Comparison of ENCODE assay signal across 26 cellular contexts in the genomic region with DNA sequence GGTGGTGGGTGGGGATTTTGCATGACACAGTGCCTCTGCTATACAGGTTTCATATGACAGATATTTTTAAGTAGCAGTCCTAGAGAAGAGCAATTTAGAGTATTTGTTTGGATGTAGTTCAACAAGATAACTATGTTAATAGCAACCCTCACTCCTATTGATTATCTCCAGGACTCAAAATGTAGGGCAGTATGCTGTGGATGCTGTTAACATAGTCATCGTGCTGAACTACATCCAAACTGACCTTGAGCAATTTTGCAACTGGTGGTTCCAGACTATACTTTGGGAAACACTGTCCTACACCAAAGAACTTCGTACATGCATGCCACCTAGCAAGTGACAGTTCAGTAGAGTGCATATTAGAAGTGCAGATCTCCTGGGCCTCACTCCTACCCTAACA.
"Had no signal": no experiment of that assay in that cellular context is flagged by ENCODE, and none has a peak within 500 bp of the region (broad histone marks: within the 10 kb centered on the region; RNA-seq: fewer than 3 reads in every experiment).

No MANE protein-coding gene starts in this region.

- DNase-seq: activated CD4-positive, alpha-beta T cell treated with anti-CD3 and anti-CD28 coated beads for 48 hours; activated CD4-positive, alpha-beta T cell treated with anti-CD3 and anti-CD28 coated beads, Interleukin-2, amount 50 U/mL, for 4 hours; activated CD4-positive, CD25-positive, alpha-beta regulatory T cell treated with anti-CD3 and anti-CD28 coated beads, Interleukin-2, amount 50 U/mL, for 72 hours; activated CD8-positive, alpha-beta memory T cell treated with anti-CD3 and anti-CD28 coated beads, Interleukin-2, amount 50 U/mL, for 48 hours; activated CD8-positive, alpha-beta T cell treated with anti-CD3 and anti-CD28 coated beads, Interleukin-2, amount 10 ng/mL, durations not matched to agents 7 days and 5 days; activated naive CD4-positive, alpha-beta T cell; activated T-cell treated with anti-CD3 and anti-CD28 coated beads, Interleukin-2, amount 50 U/mL, for 1 hour; aorta; body of pancreas; NCI-H1092; NCI-H1417; NCI-H1930; NCI-H2171; NCI-H2227 treated with DMSO at 0.1 percent for 48 hours; NCI-H446 treated with DMSO at 0.1 percent for 48 hours; NCI-H524 treated with DMSO at 0.1 percent for 48 hours; NCI-H82; PC-3; SIG-M5; T-helper 17 cell; T-helper 9 cell had no signal

- H3K9ac ChIP-seq: KMS-11 had no signal

- ATAC-seq: activated CD8-positive, alpha-beta T cell treated with anti-CD3 and anti-CD28 coated beads, Interleukin-2, amount 10 ng/mL, durations not matched to agents 7 days and 5 days; body of pancreas; PC-3; T-helper 17 cell; WTC11 had no signal

- H3K36me3 Mint-ChIP-seq: activated naive CD4-positive, alpha-beta T cell treated with anti-CD3 and anti-CD28 coated beads, Interleukin-2, amount 50 U/mL, for 24 hours had no signal

- H3K9me3 ChIP-seq: body of pancreas had no signal

- H3K27ac Mint-ChIP-seq: activated CD8-positive, alpha-beta T cell treated with anti-CD3 and anti-CD28 coated beads, Interleukin-2, amount 10 ng/mL, durations not matched to agents 7 days and 5 days; activated naive CD4-positive, alpha-beta T cell treated with anti-CD3 and anti-CD28 coated beads, Interleukin-2, amount 50 U/mL, for 24 hours; T-helper 17 cell; WTC11 had no signal

- H3K9me3 Mint-ChIP-seq: activated naive CD4-positive, alpha-beta T cell treated with anti-CD3 and anti-CD28 coated beads, Interleukin-2, amount 50 U/mL, for 24 hours had no signal

- H3K4me3 ChIP-seq: body of pancreas had no signal

- H3K4me3 Mint-ChIP-seq: activated CD8-positive, alpha-beta T cell treated with anti-CD3 and anti-CD28 coated beads, Interleukin-2, amount 10 ng/mL, durations not matched to agents 7 days and 5 days; activated naive CD4-positive, alpha-beta T cell treated with anti-CD3 and anti-CD28 coated beads, Interleukin-2, amount 50 U/mL, for 24 hours; T-helper 17 cell; WTC11 had no signal

- FAIRE-seq: bronchial epithelial cell, RCC 7860 had no signal

- H3K27me3 ChIP-seq: body of pancreas had no signal

- H3K27ac ChIP-seq: body of pancreas, KMS-11 had no signal

- H3K4me2 ChIP-seq: KMS-11 had no signal
